ENCODE assay signal across 8 cellular contexts in genomic region chr9:17063535-17064135, GRCh38.
A peak's percentile ranks its signal among the peaks of the same experiment; 100 is the strongest.
DNase-seq lines count a peak whose midpoint lies in the region; ATAC-seq and TF ChIP-seq lines count a peak whose summit lies in the region.

No MANE protein-coding gene starts in this region.

- intact Hi-C loops in left colon (cut with DNase I, micrococcal nuclease), result no loop called here

- peak; percentile 99 for ATAC-seq in GM18868 (IDR thresholded peaks at IDR 0.05; ENCODE audit: unreplicated experiment)
- peak; percentile 86 for ATAC-seq in HG03280 (IDR thresholded peaks at IDR 0.05; ENCODE audit: unreplicated experiment)
- peak; percentile 75 for ATAC-seq in left colon

- peak; percentile 95 for TF ChIP-seq CTCF in BE2C (IDR thresholded peaks at IDR 0.05; ENCODE audit: low read depth, low read length)
- peak; percentile 91 for TF ChIP-seq CTCF in brain microvascular endothelial cell (IDR thresholded peaks at IDR 0.05; ENCODE audit: low read depth, low read length, missing control alignments)

- H3K4me1 ChIP-seq in BE2C, result peaks cover 21% of the 10 kb centered on the region

- H3K36me3 ChIP-seq in BE2C (no peaks in the 10 kb centered on the region), brain microvascular endothelial cell (replicated peaks) (no peaks in the 10 kb centered on the region)

- in situ Hi-C loops in brain microvascular endothelial cell (cut with HindIII; ENCODE audit: low pct_ligation_motif_present, low sequenced_read_pairs), result no loop called here

- H3K27me3 ChIP-seq in BE2C (no peaks in the 10 kb centered on the region), brain microvascular endothelial cell (replicated peaks) (no peaks in the 10 kb centered on the region)

- H3K4me3 ChIP-seq in BE2C (ENCODE audit: low read depth, low read length) (no peak overlapping the region), brain microvascular endothelial cell (ENCODE audit: low read depth, low read length) (no peak overlapping the region)

- H3K9me3 ChIP-seq in BE2C, result no peaks in the 10 kb centered on the region

- no peak overlapping the region for H3K27ac ChIP-seq in brain microvascular endothelial cell

- DNase-seq in BE2C, result peak; percentile 59
- DNase-seq in NCI-H345 treated with DMSO at 0.1 percent for 48 hours (lab: John Stamatoyannopoulos, UW; ENCODE audit: unreplicated experiment), result peak; percentile 49
- peak; percentile 36 for DNase-seq in brain microvascular endothelial cell
- DNase-seq in left colon, result no peak
- no peak for DNase-seq in activated T-cell treated with anti-CD3 and anti-CD28 coated beads for 4 hours
- DNase-seq in mesenteric fat pad (ENCODE audit: low spot score), result no peak

Comparison
In these comparisons a context has a peak if more than half of its experiments do, and no peak if none do; other contexts are left out.
1. DNase-seq: peak in BE2C (single experiment), NCI-H345 treated with DMSO at 0.1 percent for 48 hours (single experiment) and brain microvascular endothelial cell (single experiment); none in left colon (0 of 2), activated T-cell treated with anti-CD3 and anti-CD28 coated beads for 4 hours (single experiment) and mesenteric fat pad (single experiment).
2. Peak in every context shown above with its lines, with median percentiles within 50 percentile points of each other: ATAC-seq.